ENCODE assay signal across 2 cellular contexts in the genomic region with DNA sequence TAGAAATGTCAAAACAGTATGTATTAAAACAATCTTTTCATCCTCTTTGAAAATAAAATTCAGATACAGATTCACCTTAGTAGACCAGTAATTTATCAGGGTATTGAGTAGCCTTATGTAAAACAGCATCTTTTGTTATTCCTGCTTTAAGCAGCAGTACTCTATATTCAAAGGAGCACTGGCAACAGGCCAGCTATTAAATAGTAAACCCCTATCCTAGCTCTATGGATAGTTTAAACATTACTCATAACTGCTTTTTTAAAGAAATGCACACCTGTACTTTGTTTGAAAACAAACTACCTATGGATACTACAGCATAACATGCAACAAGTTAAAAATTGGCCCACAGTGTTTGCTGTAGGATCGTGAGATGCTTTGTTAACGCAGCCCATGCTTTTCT. TPM values are rescaled to one million over a fixed set of nuclear protein-coding genes. Genes with fewer than 3 reads are reported as not detected.
"Had no signal": no experiment of that assay in that cellular context is flagged by ENCODE, and none has a peak within 500 bp of the region (broad histone marks: within the 10 kb centered on the region; RNA-seq: fewer than 3 reads in every experiment).

No MANE protein-coding gene starts in this region.

RNA-seq across cellular contexts. Expression of a gene that starts 53.7 kb away (rescaled TPM):
- total RNA-seq: activated naive CD4-positive, alpha-beta T cell treated with anti-CD3 and anti-CD28 coated beads, Interleukin-2, amount 50 U/mL, for 72 hours; ascending aorta had no signal
